36 cellular contexts compared by ENCODE assay signal in genomic region chr11:993632-994167, GRCh38. TPM values are rescaled to one million over a fixed set of nuclear protein-coding genes. Genes with fewer than 3 reads are reported as not detected.
"Had no signal": no experiment of that assay in that cellular context is flagged by ENCODE, and none has a peak within 500 bp of the region (broad histone marks: within the 10 kb centered on the region; RNA-seq: fewer than 3 reads in every experiment).

No MANE protein-coding gene starts in this region.

- H3K4me3 Mint-ChIP-seq: activated B cell treated with CpG ODN at 0.5 μM for 24 hours; activated CD4-positive, alpha-beta memory T cell treated with anti-CD3 and anti-CD28 coated beads, Interleukin-2, amount 10 ng/mL, durations not matched to agents 7 days and 5 days; activated CD4-positive, alpha-beta T cell treated with anti-CD3 and anti-CD28 coated beads, Interleukin-2, amount 10 ng/mL, durations not matched to agents 24 days and 14 days; activated CD8-positive, alpha-beta memory T cell treated with anti-CD3 and anti-CD28 coated beads, Interleukin-2, amount 10 ng/mL, durations not matched to agents 7 days and 5 days; activated CD8-positive, alpha-beta T cell treated with anti-CD3 and anti-CD28 coated beads, Interleukin-2, amount 10 ng/mL, durations not matched to agents 7 days and 5 days; activated naive CD4-positive, alpha-beta T cell treated with anti-CD3 and anti-CD28 coated beads for 36 hours; activated naive CD8-positive, alpha-beta T cell; activated naive CD8-positive, alpha-beta T cell treated with anti-CD3 and anti-CD28 coated beads, Interleukin-2, amount 10 ng/mL, durations not matched to agents 7 days and 5 days; activated naive CD8-positive, alpha-beta T cell treated with anti-CD3 and anti-CD28 coated beads, Interleukin-2, amount 50 U/mL, for 24 hours; activated T-cell treated with anti-CD3 and anti-CD28 coated beads, Interleukin-2, amount 50 U/mL, for 24 hours; brain; central memory CD8-positive, alpha-beta T cell; T-helper 1 cell treated with Interleukin-12 subunit alpha and Interleukin-12 subunit beta and Interleukin-4 antibody, amounts not matched to agents 30 μg/mL and 1 μg/mL, for 36 hours; T-helper 2 cell treated with Interferon-gamma antibody and Interleukin-4, amounts not matched to agents 5 μg/mL and 100 μg/mL, for 36 hours had no signal

- H3K27me3 ChIP-seq: ascending aorta, cardiac muscle cell had no signal

- DNase-seq: activated B cell treated with CpG ODN at 0.5 μM for 24 hours; activated CD4-positive, alpha-beta memory T cell treated with anti-CD3 and anti-CD28 coated beads, Interleukin-2, amount 10 ng/mL, durations not matched to agents 7 days and 5 days; activated CD4-positive, alpha-beta T cell treated with anti-CD3 and anti-CD28 coated beads for 4 hours; activated CD4-positive, alpha-beta T cell treated with anti-CD3 and anti-CD28 coated beads, Interleukin-2, amount 10 ng/mL, durations not matched to agents 24 days and 14 days; activated CD4-positive, alpha-beta T cell treated with anti-CD3 and anti-CD28 coated beads, Interleukin-2, amount 50 U/mL, for 1 hour; activated CD4-positive, alpha-beta T cell treated with anti-CD3 and anti-CD28 coated beads, Interleukin-2, amount 50 U/mL, for 4 hours; activated CD4-positive, CD25-positive, alpha-beta regulatory T cell treated with anti-CD3 and anti-CD28 coated beads, Interleukin-2, amount 50 U/mL, for 72 hours; activated CD8-positive, alpha-beta memory T cell treated with anti-CD3 and anti-CD28 coated beads for 24 hours; activated CD8-positive, alpha-beta memory T cell treated with anti-CD3 and anti-CD28 coated beads, Interleukin-2, amount 10 ng/mL, durations not matched to agents 7 days and 5 days; activated CD8-positive, alpha-beta memory T cell treated with anti-CD3 and anti-CD28 coated beads, Interleukin-2, amount 50 U/mL, for 48 hours; activated CD8-positive, alpha-beta T cell treated with anti-CD3 and anti-CD28 coated beads, Interleukin-2, amount 10 ng/mL, durations not matched to agents 7 days and 5 days; activated effector memory CD4-positive, alpha-beta T cell treated with Interleukin-2 at 50 U/mL for 16 hours; activated gamma-delta T cell; activated naive CD4-positive, alpha-beta T cell treated with anti-CD3 and anti-CD28 coated beads for 36 hours; activated naive CD4-positive, alpha-beta T cell treated with anti-CD3 and anti-CD28 coated beads, Interleukin-2, amount 50 U/mL, for 16 hours; activated naive CD8-positive, alpha-beta T cell treated with anti-CD3 and anti-CD28 coated beads, Interleukin-2, amount 10 ng/mL, durations not matched to agents 7 days and 5 days; activated naive CD8-positive, alpha-beta T cell treated with anti-CD3 and anti-CD28 coated beads, Interleukin-2, amount 50 U/mL, for 24 hours; activated T-cell treated with anti-CD3 and anti-CD28 coated beads, Interleukin-2, amount 50 U/mL, for 24 hours; activated T-cell treated with anti-CD3 and anti-CD28 coated beads, Interleukin-2, amount 50 U/mL, for 48 hours; amygdala; anterior cingulate cortex; caudate nucleus; cerebellar nuclear complex; T-helper 1 cell; T-helper 2 cell; T-helper 9 cell had no signal

- H3K27me3 Mint-ChIP-seq: activated B cell treated with CpG ODN at 0.5 μM for 24 hours; activated CD4-positive, alpha-beta memory T cell treated with anti-CD3 and anti-CD28 coated beads, Interleukin-2, amount 10 ng/mL, durations not matched to agents 7 days and 5 days; activated CD4-positive, alpha-beta T cell treated with anti-CD3 and anti-CD28 coated beads, Interleukin-2, amount 10 ng/mL, durations not matched to agents 24 days and 14 days; activated CD8-positive, alpha-beta memory T cell treated with anti-CD3 and anti-CD28 coated beads, Interleukin-2, amount 10 ng/mL, durations not matched to agents 7 days and 5 days; activated naive CD8-positive, alpha-beta T cell; activated naive CD8-positive, alpha-beta T cell treated with anti-CD3 and anti-CD28 coated beads, Interleukin-2, amount 10 ng/mL, durations not matched to agents 7 days and 5 days; activated naive CD8-positive, alpha-beta T cell treated with anti-CD3 and anti-CD28 coated beads, Interleukin-2, amount 50 U/mL, for 24 hours; activated T-cell treated with anti-CD3 and anti-CD28 coated beads, Interleukin-2, amount 50 U/mL, for 24 hours; brain; central memory CD8-positive, alpha-beta T cell had no signal

- H3K4me3 ChIP-seq: ascending aorta, cardiac muscle cell had no signal

- ATAC-seq: activated CD8-positive, alpha-beta memory T cell treated with anti-CD3 and anti-CD28 coated beads, Interleukin-2, amount 10 ng/mL, durations not matched to agents 7 days and 5 days; activated CD8-positive, alpha-beta T cell treated with anti-CD3 and anti-CD28 coated beads, Interleukin-2, amount 10 ng/mL, durations not matched to agents 7 days and 5 days; activated naive CD8-positive, alpha-beta T cell treated with anti-CD3 and anti-CD28 coated beads, Interleukin-2, amount 50 U/mL, for 24 hours had no signal

- H3K27ac Mint-ChIP-seq: activated B cell treated with CpG ODN at 0.5 μM for 24 hours; activated CD4-positive, alpha-beta memory T cell treated with anti-CD3 and anti-CD28 coated beads, Interleukin-2, amount 10 ng/mL, durations not matched to agents 7 days and 5 days; activated CD4-positive, alpha-beta T cell treated with anti-CD3 and anti-CD28 coated beads, Interleukin-2, amount 10 ng/mL, durations not matched to agents 24 days and 14 days; activated CD8-positive, alpha-beta memory T cell treated with anti-CD3 and anti-CD28 coated beads, Interleukin-2, amount 10 ng/mL, durations not matched to agents 7 days and 5 days; activated CD8-positive, alpha-beta T cell treated with anti-CD3 and anti-CD28 coated beads, Interleukin-2, amount 10 ng/mL, durations not matched to agents 7 days and 5 days; activated naive CD4-positive, alpha-beta T cell treated with anti-CD3 and anti-CD28 coated beads for 36 hours; activated naive CD8-positive, alpha-beta T cell; activated naive CD8-positive, alpha-beta T cell treated with anti-CD3 and anti-CD28 coated beads, Interleukin-2, amount 10 ng/mL, durations not matched to agents 7 days and 5 days; activated naive CD8-positive, alpha-beta T cell treated with anti-CD3 and anti-CD28 coated beads, Interleukin-2, amount 50 U/mL, for 24 hours; activated T-helper 2 cell treated with anti-CD3 and anti-CD28 coated beads, Interferon-gamma antibody, Interleukin-2, Interleukin-4, amounts not matched to agents 10 μg/mL and 5 μg/mL and 100 μg/mL, durations not matched to agents 14 hours and 24 hours and 36 hours; T-helper 1 cell treated with Interleukin-12 subunit alpha and Interleukin-12 subunit beta and Interleukin-4 antibody, amounts not matched to agents 30 μg/mL and 1 μg/mL, for 36 hours; T-helper 2 cell treated with Interferon-gamma antibody and Interleukin-4, amounts not matched to agents 5 μg/mL and 100 μg/mL, for 36 hours had no signal

- H3K9me3 ChIP-seq: ascending aorta had no signal

- H3K27ac ChIP-seq: ascending aorta, cardiac muscle cell, VCaP had no signal

- H3K9me3 Mint-ChIP-seq: activated B cell treated with CpG ODN at 0.5 μM for 24 hours; activated CD4-positive, alpha-beta memory T cell treated with anti-CD3 and anti-CD28 coated beads, Interleukin-2, amount 10 ng/mL, durations not matched to agents 7 days and 5 days; activated CD4-positive, alpha-beta T cell treated with anti-CD3 and anti-CD28 coated beads, Interleukin-2, amount 10 ng/mL, durations not matched to agents 24 days and 14 days; activated naive CD4-positive, alpha-beta T cell treated with anti-CD3 and anti-CD28 coated beads for 36 hours; activated naive CD8-positive, alpha-beta T cell treated with anti-CD3 and anti-CD28 coated beads, Interleukin-2, amount 10 ng/mL, durations not matched to agents 7 days and 5 days; activated naive CD8-positive, alpha-beta T cell treated with anti-CD3 and anti-CD28 coated beads, Interleukin-2, amount 50 U/mL, for 24 hours; activated T-cell treated with anti-CD3 and anti-CD28 coated beads, Interleukin-2, amount 50 U/mL, for 24 hours; activated T-helper 2 cell treated with anti-CD3 and anti-CD28 coated beads, Interferon-gamma antibody, Interleukin-2, Interleukin-4, amounts not matched to agents 10 μg/mL and 5 μg/mL and 100 μg/mL, durations not matched to agents 14 hours and 24 hours and 36 hours; brain; central memory CD8-positive, alpha-beta T cell; T-helper 1 cell treated with Interleukin-12 subunit alpha and Interleukin-12 subunit beta and Interleukin-4 antibody, amounts not matched to agents 30 μg/mL and 1 μg/mL, for 36 hours; T-helper 2 cell treated with Interferon-gamma antibody and Interleukin-4, amounts not matched to agents 5 μg/mL and 100 μg/mL, for 36 hours had no signal

- H3K4me1 ChIP-seq: ascending aorta had no signal

RNA-seq across cellular contexts. Expression of gene MUC6, which starts 42.8 kb away (rescaled TPM):
- total RNA-seq: activated B cell treated with CpG ODN at 0.5 μM for 24 hours; activated CD4-positive, alpha-beta memory T cell treated with anti-CD3 and anti-CD28 coated beads, Interleukin-2, amount 10 ng/mL, durations not matched to agents 7 days and 5 days; activated CD4-positive, alpha-beta T cell treated with anti-CD3 and anti-CD28 coated beads, Interleukin-2, amount 10 ng/mL, durations not matched to agents 24 days and 14 days; activated CD8-positive, alpha-beta memory T cell treated with anti-CD3 and anti-CD28 coated beads, Interleukin-2, amount 10 ng/mL, durations not matched to agents 7 days and 5 days; activated CD8-positive, alpha-beta T cell treated with anti-CD3 and anti-CD28 coated beads, Interleukin-2, amount 10 ng/mL, durations not matched to agents 7 days and 5 days; activated naive CD4-positive, alpha-beta T cell treated with anti-CD3 and anti-CD28 coated beads for 36 hours; activated naive CD8-positive, alpha-beta T cell treated with anti-CD3 and anti-CD28 coated beads, Interleukin-2, amount 10 ng/mL, durations not matched to agents 7 days and 5 days; activated T-helper 2 cell treated with anti-CD3 and anti-CD28 coated beads, Interferon-gamma antibody, Interleukin-2, Interleukin-4, amounts not matched to agents 10 μg/mL and 5 μg/mL and 100 μg/mL, durations not matched to agents 14 hours and 24 hours and 36 hours; ascending aorta; bronchial epithelial cell; cardiac muscle cell had no signal
- polyA plus RNA-seq: cardiac muscle cell had no signal
